7 cellular contexts compared by ENCODE assay signal in the genomic region with DNA sequence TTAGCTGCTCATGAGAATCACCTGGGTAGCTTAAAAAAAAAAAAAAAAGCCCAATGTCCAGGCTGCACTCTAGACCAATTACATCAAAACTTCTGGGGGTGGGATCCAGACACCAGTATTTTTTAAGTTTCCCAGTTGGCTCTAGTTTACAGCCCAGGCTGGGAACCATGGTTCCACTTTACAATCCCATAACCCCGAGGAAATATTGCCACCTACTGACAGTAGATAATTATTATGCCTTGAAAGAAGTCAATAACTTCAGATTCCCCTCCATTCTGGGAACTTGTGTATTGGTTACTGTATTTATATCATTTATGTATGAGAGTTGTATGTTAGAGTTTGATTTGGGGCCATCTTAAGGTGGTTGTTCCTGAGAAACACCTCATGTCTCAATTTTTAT.
DNase-seq lines count a peak whose midpoint lies in the region; ATAC-seq and TF ChIP-seq lines count a peak whose summit lies in the region.

No MANE protein-coding gene starts in this region.

- no peaks in the 10 kb centered on the region for H3K9me3 ChIP-seq in liver (ENCODE audit: control insufficient read depth in 4 of 4, low read length in 3 of 4)
- H3K9me3 ChIP-seq in CD8-positive, alpha-beta T cell (ENCODE audit: low read length), result no peaks in the 10 kb centered on the region

- CTCF ChIA-PET in CD8-positive, alpha-beta T cell (lab: Charles Lee), result no interaction called here

- peaks cover 22% of the 10 kb centered on the region for H3K27me3 Mint-ChIP-seq in CD8-positive, alpha-beta T cell (ENCODE audit: low read depth)

- peak; percentile 30 for TF ChIP-seq CTCF in GM10266 (IDR thresholded peaks at IDR 0.05; ENCODE audit: control insufficient read depth, insufficient read depth, low read depth, missing control alignments)
- TF ChIP-seq CTCF in astrocyte of the cerebellum (IDR thresholded peaks at IDR 0.05; ENCODE audit: low read depth, low read length, missing control alignments), result peak; percentile 47
- peak; percentile 56 for TF ChIP-seq CTCF in liver (IDR thresholded peaks at IDR 0.05; ENCODE audit: low read depth, low read length, missing input control)
- TF ChIP-seq CTCF in CD8-positive, alpha-beta T cell (IDR thresholded peaks at IDR 0.05), result no peak

- WGBS in liver, result 24% methylated on average over 1 of the region's 1 CpG

- H3K36me3 ChIP-seq in liver (ENCODE audit: control insufficient read depth in 4 of 4, insufficient read depth in 3 of 4, low read depth in 1 of 4, low read length in 3 of 4), result no peaks in the 10 kb centered on the region
- no peaks in the 10 kb centered on the region for H3K36me3 ChIP-seq in CD8-positive, alpha-beta T cell (ENCODE audit: insufficient read depth, low read length)
- H3K36me3 ChIP-seq in H7 (replicated peaks; ENCODE audit: control insufficient read depth, insufficient read depth, low read length), result no peaks in the 10 kb centered on the region

- H3K36me3 Mint-ChIP-seq in CD8-positive, alpha-beta T cell, result no peaks in the 10 kb centered on the region

- POLR2A ChIA-PET in CD8-positive, alpha-beta T cell (lab: Charles Lee), result no interaction called here

- in situ Hi-C loops in astrocyte of the cerebellum (cut with HindIII; ENCODE audit: low sequenced_read_pairs), result loop anchor here (5.0 kb wide), 1 partner anchor 214 kb away; no protein-coding TSS in a partner anchor

- H3K27ac Mint-ChIP-seq in CD8-positive, alpha-beta T cell, result no peak overlapping the region

- H3K4me3 ChIP-seq in astrocyte of the cerebellum (ENCODE audit: low read depth, low read length) (no peak overlapping the region), liver (ENCODE audit: low read depth in 1 of 3, low read length in 3 of 3) (no peak overlapping the region), H7 (ENCODE audit: insufficient read depth, low read depth, low read length) (no peak overlapping the region)
- H3K4me3 ChIP-seq in CD8-positive, alpha-beta T cell (ENCODE audit: low read depth, low read length), result no peak overlapping the region

- intact Hi-C loops in CD8-positive, alpha-beta T cell (cut with DNase I, micrococcal nuclease), result loop anchor here in 1 of 2 experiments (2.0 kb wide), 1 partner anchor 220 kb away; no protein-coding TSS in a partner anchor

- no peak overlapping the region for H3K9ac ChIP-seq in liver (ENCODE audit: low read depth in 1 of 2, low read length in 2 of 2)

- TF ChIP-seq RAD21 in liver (IDR thresholded peaks at IDR 0.05), result peak; percentile 90 to 94

- DNase-seq in GM10266 (ENCODE audit: extremely low spot score) (peak; percentile 37), NCI-H1694 (lab: John Stamatoyannopoulos, UW) (peak; percentile 56), astrocyte of the cerebellum (ENCODE audit: low read depth) (peak; percentile 41), H7 (no peak)
- DNase-seq in CD8-positive, alpha-beta T cell, result no peak

- no peak overlapping the region for H3K4me3 Mint-ChIP-seq in CD8-positive, alpha-beta T cell

- no peak overlapping the region for H3K27ac ChIP-seq in liver (ENCODE audit: low read depth in 1 of 2, low read length in 2 of 2)
- H3K27ac ChIP-seq in CD8-positive, alpha-beta T cell (ENCODE audit: low read depth, low read length), result no peak overlapping the region

- H3K9me3 Mint-ChIP-seq in CD8-positive, alpha-beta T cell, result no peaks in the 10 kb centered on the region

- no peaks in the 10 kb centered on the region for H3K4me1 ChIP-seq in liver (ENCODE audit: control insufficient read depth in 4 of 4, insufficient read depth in 4 of 4, low read length in 3 of 4)
- H3K4me1 ChIP-seq in CD8-positive, alpha-beta T cell (ENCODE audit: insufficient read depth, low read length), result no peaks in the 10 kb centered on the region

- no peak for ATAC-seq in CD8-positive, alpha-beta T cell
- ATAC-seq in GM21390 (IDR thresholded peaks at IDR 0.05; ENCODE audit: unreplicated experiment), result no peak

- no peaks in the 10 kb centered on the region for H3K4me1 Mint-ChIP-seq in CD8-positive, alpha-beta T cell (ENCODE audit: low read depth)

- no peaks in the 10 kb centered on the region for H3K27me3 ChIP-seq in liver (ENCODE audit: control insufficient read depth in 4 of 4, insufficient read depth in 4 of 4, low read length in 3 of 4)
- H3K27me3 ChIP-seq in CD8-positive, alpha-beta T cell (ENCODE audit: insufficient read depth, low read length), result no peaks in the 10 kb centered on the region
- H3K27me3 ChIP-seq in H7 (ENCODE audit: control insufficient read depth, insufficient read depth, low read length), result no peaks in the 10 kb centered on the region

TF ChIP-seq in liver, 16 proteins besides CTCF, POLR2A, EP300 and RAD21:
- TF ChIP-seq, protein P1, sequence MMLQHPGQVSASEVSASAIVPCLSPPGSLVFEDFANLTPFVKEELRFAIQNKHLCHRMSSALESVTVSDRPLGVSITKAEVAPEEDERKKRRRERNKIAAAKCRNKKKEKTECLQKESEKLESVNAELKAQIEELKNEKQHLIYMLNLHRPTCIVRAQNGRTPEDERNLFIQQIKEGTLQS (IDR thresholded peaks at IDR 0.05), result no peak
- TF ChIP-seq SP1 (IDR thresholded peaks at IDR 0.05), result no peak
- TF ChIP-seq, protein P2, sequence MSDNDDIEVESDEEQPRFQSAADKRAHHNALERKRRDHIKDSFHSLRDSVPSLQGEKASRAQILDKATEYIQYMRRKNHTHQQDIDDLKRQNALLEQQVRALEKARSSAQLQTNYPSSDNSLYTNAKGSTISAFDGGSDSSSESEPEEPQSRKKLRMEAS (IDR thresholded peaks at IDR 0.05), result no peak
- TF ChIP-seq FOXA2 (IDR thresholded peaks at IDR 0.05), result no peak
- no peak for TF ChIP-seq HNF4A (conservative IDR thresholded peaks at IDR 0.05)
- TF ChIP-seq TAF1 (conservative IDR thresholded peaks at IDR 0.05), result no peak
- TF ChIP-seq GABPA (IDR thresholded peaks at IDR 0.05 in 1 of 2, conservative IDR thresholded peaks at IDR 0.05 in 1 of 2), result no peak
- TF ChIP-seq YY1 (IDR thresholded peaks at IDR 0.05), result no peak
- TF ChIP-seq JUND (IDR thresholded peaks at IDR 0.05), result no peak
- TF ChIP-seq FOXA1 (IDR thresholded peaks at IDR 0.05), result no peak
- TF ChIP-seq, protein P3, sequence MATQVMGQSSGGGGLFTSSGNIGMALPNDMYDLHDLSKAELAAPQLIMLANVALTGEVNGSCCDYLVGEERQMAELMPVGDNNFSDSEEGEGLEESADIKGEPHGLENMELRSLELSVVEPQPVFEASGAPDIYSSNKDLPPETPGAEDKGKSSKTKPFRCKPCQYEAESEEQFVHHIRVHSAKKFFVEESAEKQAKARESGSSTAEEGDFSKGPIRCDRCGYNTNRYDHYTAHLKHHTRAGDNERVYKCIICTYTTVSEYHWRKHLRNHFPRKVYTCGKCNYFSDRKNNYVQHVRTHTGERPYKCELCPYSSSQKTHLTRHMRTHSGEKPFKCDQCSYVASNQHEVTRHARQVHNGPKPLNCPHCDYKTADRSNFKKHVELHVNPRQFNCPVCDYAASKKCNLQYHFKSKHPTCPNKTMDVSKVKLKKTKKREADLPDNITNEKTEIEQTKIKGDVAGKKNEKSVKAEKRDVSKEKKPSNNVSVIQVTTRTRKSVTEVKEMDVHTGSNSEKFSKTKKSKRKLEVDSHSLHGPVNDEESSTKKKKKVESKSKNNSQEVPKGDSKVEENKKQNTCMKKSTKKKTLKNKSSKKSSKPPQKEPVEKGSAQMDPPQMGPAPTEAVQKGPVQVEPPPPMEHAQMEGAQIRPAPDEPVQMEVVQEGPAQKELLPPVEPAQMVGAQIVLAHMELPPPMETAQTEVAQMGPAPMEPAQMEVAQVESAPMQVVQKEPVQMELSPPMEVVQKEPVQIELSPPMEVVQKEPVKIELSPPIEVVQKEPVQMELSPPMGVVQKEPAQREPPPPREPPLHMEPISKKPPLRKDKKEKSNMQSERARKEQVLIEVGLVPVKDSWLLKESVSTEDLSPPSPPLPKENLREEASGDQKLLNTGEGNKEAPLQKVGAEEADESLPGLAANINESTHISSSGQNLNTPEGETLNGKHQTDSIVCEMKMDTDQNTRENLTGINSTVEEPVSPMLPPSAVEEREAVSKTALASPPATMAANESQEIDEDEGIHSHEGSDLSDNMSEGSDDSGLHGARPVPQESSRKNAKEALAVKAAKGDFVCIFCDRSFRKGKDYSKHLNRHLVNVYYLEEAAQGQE (IDR thresholded peaks at IDR 0.05), result no peak
- no peak for TF ChIP-seq RXRA (IDR thresholded peaks at IDR 0.05)
- no peak for TF ChIP-seq NR2F2 (IDR thresholded peaks at IDR 0.05)
- TF ChIP-seq EGR1 (IDR thresholded peaks at IDR 0.05; ENCODE audit: low read depth in 2 of 2), result no peak

Comparison
In these comparisons a context has a peak if more than half of its experiments do, and no peak if none do; other contexts are left out.
1. DNase-seq: peak in GM10266 (single experiment), NCI-H1694 (single experiment) and astrocyte of the cerebellum (single experiment); none in CD8-positive, alpha-beta T cell (0 of 7) and H7 (single experiment).